8 cellular contexts compared by ENCODE assay signal in genomic region chr16:67013823-67014640, GRCh38. TPM values are rescaled to one million over a fixed set of nuclear protein-coding genes. Genes with fewer than 3 reads are reported as not detected.
A peak's percentile ranks its signal among the peaks of the same experiment; 100 is the strongest.
DNase-seq lines count a peak whose midpoint lies in the region; ATAC-seq lines count a peak whose summit lies in the region.

No MANE protein-coding gene starts in this region.

- ATAC-seq in GM21390 (IDR thresholded peaks at IDR 0.05; ENCODE audit: unreplicated experiment) (peak; percentile 55), esophagus mucosa (peak; percentile 41)

- no peak overlapping the region for H3K27ac ChIP-seq in muscle layer of colon (ENCODE audit: low read depth, low read length)

- H3K36me3 ChIP-seq in muscle layer of colon (ENCODE audit: insufficient read depth, low read length), result no peaks in the 10 kb centered on the region

- no peaks in the 10 kb centered on the region for H3K9me3 ChIP-seq in muscle layer of colon (ENCODE audit: low read length)

- DNase-seq in Ammon's horn (ENCODE audit: low spot score) (peak; percentile 65), NCI-H460 (ENCODE audit: extremely low read depth, low read depth) (peak; percentile 49), activated T-cell treated with anti-CD3 and anti-CD28 coated beads for 48 hours (ENCODE audit: low read depth) (peak; percentile 84), NCI-H2107 (lab: John Stamatoyannopoulos, UW) (no peak)
- peak; percentile 52 for DNase-seq in stimulated activated CD8-positive, alpha-beta memory T cell treated with anti-CD3 and anti-CD28 coated beads, Interleukin-7, amount 100 ng/mL, for 24 hours (ENCODE audit: low read depth)

- H3K4me3 ChIP-seq in muscle layer of colon (ENCODE audit: low read depth in 1 of 2, low read length in 2 of 2), result peak overlapping the region; percentile 12 to 64

- peaks cover 0 to 9% of the 10 kb centered on the region in 2 donors for H3K27me3 ChIP-seq in muscle layer of colon (ENCODE audit: control insufficient read depth in 1 of 2, insufficient read depth in 2 of 2, low read length in 2 of 2)

- peaks cover 8% of the 10 kb centered on the region for H3K4me1 ChIP-seq in muscle layer of colon (ENCODE audit: insufficient read depth, low read length)

- no peak overlapping the region for H3K9ac ChIP-seq in muscle layer of colon (ENCODE audit: low read length)

RNA-seq across cellular contexts. Expression of gene CBFB, which starts 14.9 kb away (rescaled TPM):
- 99.5 and 111 TPM in 2 replicates for total RNA-seq in NCI-H460 (2014; rRNA removed; shearing (Covaris generic))
- 76.1 and 87.4 TPM in 2 replicates for polyA plus RNA-seq in NCI-H460 (2014; cell fraction: nucleus; rRNA removed)
- 40.4 TPM for total RNA-seq in esophagus mucosa

RNA-seq across cellular contexts. Expression of gene CES4A, which starts 25.6 kb away (rescaled TPM):
- total RNA-seq in NCI-H460 (2014; rRNA removed; shearing (Covaris generic)), result not detected in 2 replicates
- not detected in 2 replicates for polyA plus RNA-seq in NCI-H460 (2014; cell fraction: nucleus; rRNA removed)
- 6.0 TPM for total RNA-seq in esophagus mucosa

RNA-seq across cellular contexts. Expression of gene CES3, which starts 53.0 kb away (rescaled TPM):
- 0.42 and 0.55 TPM in 2 replicates for total RNA-seq in NCI-H460 (2014; rRNA removed; shearing (Covaris generic))
- polyA plus RNA-seq in NCI-H460 (2014; cell fraction: nucleus; rRNA removed), result 1.5 and 2.3 TPM in 2 replicates
- 1.1 TPM for total RNA-seq in esophagus mucosa
